ENCODE assay signal across 18 cellular contexts in genomic region chr1:202671388-202671787, GRCh38. TPM values are rescaled to one million over a fixed set of nuclear protein-coding genes. Genes with fewer than 3 reads are reported as not detected.
DNase-seq lines count a peak whose midpoint lies in the region; ATAC-seq and TF ChIP-seq lines count a peak whose summit lies in the region.
"Had no signal": no experiment of that assay in that cellular context is flagged by ENCODE, and none has a peak within 500 bp of the region (broad histone marks: within the 10 kb centered on the region; RNA-seq: fewer than 3 reads in every experiment).

No MANE protein-coding gene starts in this region.

- peak; percentile 53 for DNase-seq in NCI-H2196 (lab: John Stamatoyannopoulos, UW; ENCODE audit: unreplicated experiment)
- DNase-seq in NCI-H2196 treated with DMSO at 0.1 percent for 48 hours (lab: John Stamatoyannopoulos, UW; ENCODE audit: unreplicated experiment) = no peak
- DNase-seq in NCI-H2029 (lab: John Stamatoyannopoulos, UW) = peak; percentile 65
- peak; percentile 61 for DNase-seq in dedifferentiated amniotic fluid mesenchymal stem cell (ENCODE audit: extremely low spot score)
- peak; percentile 80 for DNase-seq in stomach
- no peak for DNase-seq in activated naive CD8-positive, alpha-beta T cell treated with anti-CD3 and anti-CD28 coated beads for 36 hours
- DNase-seq in activated T-cell treated with anti-CD3 and anti-CD28 coated beads, Interleukin-2, amount 50 U/mL, for 72 hours = no peak
- DNase-seq: activated gamma-delta T cell treated with Interleukin-2 at 50 U/mL for 16 hours; CD8-positive, alpha-beta memory T cell; hippocampal formation; left ventricle myocardium inferior; MV-4-11; naive thymus-derived CD8-positive, alpha-beta T cell; NCI-H510A; psoas muscle had no signal

- no peak for TF ChIP-seq POLR2A in stomach (IDR thresholded peaks at IDR 0.05)

- H3K36me3 Mint-ChIP-seq in activated naive CD8-positive, alpha-beta T cell treated with anti-CD3 and anti-CD28 coated beads for 36 hours = no peaks in the 10 kb centered on the region
- H3K36me3 Mint-ChIP-seq in activated T-cell treated with anti-CD3 and anti-CD28 coated beads, Interleukin-2, amount 50 U/mL, for 72 hours (ENCODE audit: insufficient read depth in 2 of 2) = no peaks in the 10 kb centered on the region
- H3K36me3 Mint-ChIP-seq: naive thymus-derived CD8-positive, alpha-beta T cell had no signal

- no peak overlapping the region for H3K27ac Mint-ChIP-seq in activated naive CD8-positive, alpha-beta T cell treated with anti-CD3 and anti-CD28 coated beads for 36 hours
- no peak overlapping the region for H3K27ac Mint-ChIP-seq in activated T-cell treated with anti-CD3 and anti-CD28 coated beads, Interleukin-2, amount 50 U/mL, for 72 hours
- H3K27ac Mint-ChIP-seq: CD8-positive, alpha-beta memory T cell had no signal

- TF ChIP-seq CTCF in stomach (IDR thresholded peaks at IDR 0.05) = no peak

- H3K9me3 Mint-ChIP-seq in activated naive CD8-positive, alpha-beta T cell treated with anti-CD3 and anti-CD28 coated beads for 36 hours = peaks cover 2% of the 10 kb centered on the region
- H3K9me3 Mint-ChIP-seq in activated T-cell treated with anti-CD3 and anti-CD28 coated beads, Interleukin-2, amount 50 U/mL, for 72 hours = peaks cover 2% of the 10 kb centered on the region in 2 donors

- TF ChIP-seq EP300 in stomach (IDR thresholded peaks at IDR 0.05) = no peak

- peaks cover 0 to 14% (median 9%) of the 10 kb centered on the region in 4 donors for H3K4me1 ChIP-seq in stomach
- H3K4me1 ChIP-seq: left ventricle myocardium inferior, psoas muscle had no signal

- ATAC-seq in activated T-cell treated with anti-CD3 and anti-CD28 coated beads, Interleukin-2, amount 50 U/mL, for 72 hours (replicated peaks in 1 of 2) = no peak
- ATAC-seq in HG02981 (IDR thresholded peaks at IDR 0.05; ENCODE audit: unreplicated experiment) = no peak
- ATAC-seq: naive thymus-derived CD8-positive, alpha-beta T cell; psoas muscle had no signal

- WGBS in stomach, 5 donors = 19 to 43% (median 30%) methylated on average over 6 of the region's 6 CpGs

- peak overlapping the region in 4 of 5 donors; percentile 30 to 67 (median 48) for H3K27ac ChIP-seq in stomach
- H3K27ac ChIP-seq: dorsolateral prefrontal cortex, left ventricle myocardium inferior, psoas muscle had no signal

- H3K27me3 ChIP-seq in stomach = peaks cover 0 to 14% (median 0%) of the 10 kb centered on the region in 3 donors
- H3K27me3 ChIP-seq: dorsolateral prefrontal cortex had no signal

- no peak overlapping the region for H3K4me3 ChIP-seq in stomach
- H3K4me3 ChIP-seq: dorsolateral prefrontal cortex, left ventricle myocardium inferior, psoas muscle had no signal

- intact Hi-C loops in stomach (cut with DNase I; ENCODE audit: low total_unique reads) = no loop called here

- H3K4me3 Mint-ChIP-seq in activated naive CD8-positive, alpha-beta T cell treated with anti-CD3 and anti-CD28 coated beads for 36 hours = no peak overlapping the region
- no peak overlapping the region for H3K4me3 Mint-ChIP-seq in activated T-cell treated with anti-CD3 and anti-CD28 coated beads, Interleukin-2, amount 50 U/mL, for 72 hours
- H3K4me3 Mint-ChIP-seq: CD8-positive, alpha-beta memory T cell; naive thymus-derived CD8-positive, alpha-beta T cell had no signal

- no peaks in the 10 kb centered on the region for H3K9me3 ChIP-seq in stomach
- H3K9me3 ChIP-seq: left ventricle myocardium inferior, psoas muscle had no signal

- no peaks in the 10 kb centered on the region for H3K36me3 ChIP-seq in stomach
- H3K36me3 ChIP-seq: left ventricle myocardium inferior had no signal

- no peaks in the 10 kb centered on the region for H3K4me1 Mint-ChIP-seq in activated naive CD8-positive, alpha-beta T cell treated with anti-CD3 and anti-CD28 coated beads for 36 hours
- no peaks in the 10 kb centered on the region for H3K4me1 Mint-ChIP-seq in activated T-cell treated with anti-CD3 and anti-CD28 coated beads, Interleukin-2, amount 50 U/mL, for 72 hours (ENCODE audit: low read depth)
- H3K4me1 Mint-ChIP-seq: CD8-positive, alpha-beta memory T cell; naive thymus-derived CD8-positive, alpha-beta T cell had no signal

- H3K27me3 Mint-ChIP-seq in activated naive CD8-positive, alpha-beta T cell treated with anti-CD3 and anti-CD28 coated beads for 36 hours = peaks cover 5% of the 10 kb centered on the region
- peaks cover 5% of the 10 kb centered on the region for H3K27me3 Mint-ChIP-seq in activated T-cell treated with anti-CD3 and anti-CD28 coated beads, Interleukin-2, amount 50 U/mL, for 72 hours (ENCODE audit: low read depth)

RNA-seq across cellular contexts. Expression of gene SYT2, which starts 38.9 kb away (rescaled TPM):
- total RNA-seq in stomach = under 1 TPM in 2 of 5 donors, not detected in 3; 0.18 to 0.29 TPM
- polyA plus RNA-seq in stomach = not detected
- total RNA-seq in activated naive CD8-positive, alpha-beta T cell treated with anti-CD3 and anti-CD28 coated beads for 36 hours = not detected
- total RNA-seq in activated T-cell treated with anti-CD3 and anti-CD28 coated beads, Interleukin-2, amount 50 U/mL, for 72 hours = under 1 TPM in 1 of 2 donors, not detected in 1; 0.02 TPM
- total RNA-seq: CD8-positive, alpha-beta memory T cell; left ventricle myocardium inferior; naive thymus-derived CD8-positive, alpha-beta T cell; OCI-LY7 had no signal
- polyA plus RNA-seq: CD8-positive, alpha-beta memory T cell had no signal

Comparison
In these comparisons a context has a peak if more than half of its experiments do, and no peak if none do; other contexts are left out.
1. DNase-seq: peak in NCI-H2196 (single experiment), NCI-H2029 (single experiment), dedifferentiated amniotic fluid mesenchymal stem cell (single experiment) and stomach (single experiment); none in NCI-H2196 treated with DMSO at 0.1 percent for 48 hours (single experiment), activated naive CD8-positive, alpha-beta T cell treated with anti-CD3 and anti-CD28 coated beads for 36 hours (single experiment) and activated T-cell treated with anti-CD3 and anti-CD28 coated beads, Interleukin-2, amount 50 U/mL, for 72 hours (0 of 2).